In genomic region chr7:7699370-7699769, GRCh38 we compare ENCODE assay signal across 1 cellular context.
TF ChIP-seq lines count a peak whose summit lies in the region.

No MANE protein-coding gene starts in this region.

TF ChIP-seq in IMR-90, 13 proteins besides CTCF, POLR2A, EP300 and RAD21 (continued from another document):
- TF ChIP-seq ELK1 (IDR thresholded peaks at IDR 0.05; ENCODE audit: borderline replicate concordance, low read depth, low read length) (no peak), CHD1 (IDR thresholded peaks at IDR 0.05; ENCODE audit: low read depth, low read length) (no peak), SMC3 (IDR thresholded peaks at IDR 0.05; ENCODE audit: low read depth, low read length) (no peak), NFE2L2 (IDR thresholded peaks at IDR 0.05; ENCODE audit: low read depth, low read length) (no peak), BHLHE40 (IDR thresholded peaks at IDR 0.05; ENCODE audit: low read depth, low read length) (no peak), RFX5 (IDR thresholded peaks at IDR 0.05; ENCODE audit: low read depth, low read length) (no peak), USF2 (IDR thresholded peaks at IDR 0.05; ENCODE audit: low read depth, low read length) (no peak), MAZ (IDR thresholded peaks at IDR 0.05; ENCODE audit: borderline replicate concordance, low read depth, low read length) (no peak), MAFK (IDR thresholded peaks at IDR 0.05; ENCODE audit: low read depth, low read length) (no peak), CEBPB (IDR thresholded peaks at IDR 0.05; ENCODE audit: low read depth, low read length) (no peak)
